26 cellular contexts compared by ENCODE assay signal in genomic region chr1:34365295-34365694, GRCh38.
"Had no signal": no experiment of that assay in that cellular context is flagged by ENCODE, and none has a peak within 500 bp of the region (broad histone marks: within the 10 kb centered on the region; RNA-seq: fewer than 3 reads in every experiment).

No MANE protein-coding gene starts in this region.

- FAIRE-seq: small intestine had no signal

- H3K4me2 ChIP-seq: neural progenitor cell had no signal

- H3K4me1 ChIP-seq: neural progenitor cell, parathyroid adenoma, psoas muscle, right lobe of liver, sigmoid colon, suprapubic skin, testis, tibial artery, transverse colon, upper lobe of right lung, uterus had no signal

- H2AFZ ChIP-seq: neural progenitor cell, parathyroid adenoma had no signal

- H3K27me3 ChIP-seq: neural progenitor cell, ovary, right lobe of liver, sigmoid colon, testis, transverse colon, upper lobe of right lung, uterus had no signal

- H3K36me3 ChIP-seq: neural progenitor cell, ovary, right lobe of liver, sigmoid colon, suprapubic skin, tibial artery, transverse colon, upper lobe of right lung, uterus had no signal

- DNase-seq: natural killer cell; occipital lobe; ovary; posterior cingulate gyrus; psoas muscle; right cardiac atrium; right lobe of liver; sigmoid colon; small intestine; stimulated activated CD4-positive, alpha-beta T cell treated with anti-CD3 and anti-CD28 coated beads, Interleukin-15, amount 100 ng/mL, for 24 hours; stimulated activated CD4-positive, alpha-beta T cell treated with anti-CD3 and anti-CD28 coated beads, Interleukin-2, amount 100 ng/mL, for 24 hours; stimulated activated CD4-positive, alpha-beta T cell treated with anti-CD3 and anti-CD28 coated beads, Interleukin-2, amount 100 ng/mL, for 48 hours; stimulated activated CD4-positive, alpha-beta T cell treated with anti-CD3 and anti-CD28 coated beads, Interleukin-4, amount 100 ng/mL, for 24 hours; stimulated activated naive B cell treated with anti-CD40 and anti-IgM and Interleukin-4, amounts not matched to agents 10 μg/mL and 1 μg/mL and 100 μg/mL, for 72 hours; stimulated activated naive CD8-positive, alpha-beta T cell treated with anti-CD3 and anti-CD28 coated beads, Interleukin-15, amount 100 ng/mL, for 72 hours; stimulated activated naive CD8-positive, alpha-beta T cell treated with anti-CD3 and anti-CD28 coated beads, Interleukin-15, Interleukin-2, amounts not matched to agents 100 U/mL and 50 U/mL, for 24 hours; substantia nigra; testis; tibial artery; transverse colon; upper lobe of right lung; uterus had no signal

- H3K9ac ChIP-seq: neural progenitor cell, parathyroid adenoma had no signal

- H3K9me3 ChIP-seq: ovary, psoas muscle, right lobe of liver, sigmoid colon, suprapubic skin, testis, tibial artery, transverse colon, upper lobe of right lung, uterus had no signal

- ATAC-seq: natural killer cell; psoas muscle; right cardiac atrium; right lobe of liver; stimulated activated effector memory CD8-positive, alpha-beta T cell treated with anti-CD3 and anti-CD28 coated beads, Interleukin-12 subunit alpha, Interleukin-12 subunit beta, amount 100 ng/mL, for 72 hours; stimulated activated naive B cell treated with anti-CD40 and anti-IgM and Interleukin-4, amounts not matched to agents 10 μg/mL and 1 μg/mL and 100 μg/mL, for 72 hours; stimulated activated naive CD8-positive, alpha-beta T cell treated with anti-CD3 and anti-CD28 coated beads, Interleukin-15, amount 100 ng/mL, for 72 hours; stimulated activated naive CD8-positive, alpha-beta T cell treated with anti-CD3 and anti-CD28 coated beads, Interleukin-15, Interleukin-2, amounts not matched to agents 100 U/mL and 50 U/mL, for 24 hours; upper lobe of right lung had no signal

- H3K79me2 ChIP-seq: parathyroid adenoma had no signal

- H3K4me3 ChIP-seq: neural progenitor cell, ovary, psoas muscle, right lobe of liver, sigmoid colon, suprapubic skin, testis, tibial artery, transverse colon, upper lobe of right lung, uterus had no signal

- H3K27ac ChIP-seq: neural progenitor cell, ovary, parathyroid adenoma, psoas muscle, right lobe of liver, sigmoid colon, suprapubic skin, testis, tibial artery, transverse colon, upper lobe of right lung, uterus had no signal
